27 cellular contexts compared by ENCODE assay signal in the genomic region with DNA sequence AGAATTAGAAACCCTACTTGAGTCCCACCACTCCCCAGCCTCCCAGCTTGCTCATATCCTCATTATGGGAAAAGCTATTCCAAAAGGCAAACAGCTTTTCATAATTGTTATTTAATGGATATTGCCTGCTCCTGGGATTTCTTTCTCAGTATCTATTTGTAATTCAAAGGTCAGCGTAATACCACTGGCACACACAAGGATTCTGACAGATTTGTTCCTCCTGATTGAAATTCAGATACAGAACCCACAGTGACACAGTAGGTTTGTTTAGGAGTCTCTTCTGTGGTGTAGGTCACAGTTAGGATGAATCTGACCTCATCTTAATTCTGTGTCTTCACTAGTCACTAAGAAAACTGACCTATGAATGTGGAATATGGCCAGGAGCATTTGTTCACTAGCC.
"Had no signal": no experiment of that assay in that cellular context is flagged by ENCODE, and none has a peak within 500 bp of the region (broad histone marks: within the 10 kb centered on the region; RNA-seq: fewer than 3 reads in every experiment).

No MANE protein-coding gene starts in this region.

- H3K27me3 ChIP-seq: brain microvascular endothelial cell, esophagus muscularis mucosa, foreskin keratinocyte, gastrocnemius medialis had no signal

- H3K36me3 ChIP-seq: brain microvascular endothelial cell, esophagus muscularis mucosa, gastrocnemius medialis had no signal

- H3K27me3 Mint-ChIP-seq: central memory CD8-positive, alpha-beta T cell; effector memory CD8-positive, alpha-beta T cell had no signal

- DNase-seq: activated CD4-positive, alpha-beta T cell treated with anti-CD3 and anti-CD28 coated beads for 1 hour; activated CD4-positive, alpha-beta T cell treated with anti-CD3 and anti-CD28 coated beads for 4 hours; activated CD4-positive, alpha-beta T cell treated with anti-CD3 and anti-CD28 coated beads, Interleukin-2, amount 10 ng/mL, durations not matched to agents 7 days and 5 days; activated CD4-positive, alpha-beta T cell treated with anti-CD3 and anti-CD28 coated beads, Interleukin-2, amount 50 U/mL, for 48 hours; activated CD8-positive, alpha-beta memory T cell treated with anti-CD3 and anti-CD28 coated beads for 24 hours; activated CD8-positive, alpha-beta T cell treated with anti-CD3 and anti-CD28 coated beads for 36 hours; activated effector memory CD4-positive, alpha-beta T cell treated with Interleukin-2 at 50 U/mL for 16 hours; activated gamma-delta T cell treated with Interleukin-2 at 50 U/mL for 16 hours; activated naive CD4-positive, alpha-beta T cell treated with anti-CD3 and anti-CD28 coated beads, Interleukin-2, amount 50 U/mL, for 16 hours; activated naive CD4-positive, alpha-beta T cell treated with Interleukin-2 at 50 U/mL for 16 hours; activated T-cell treated with anti-CD3 and anti-CD28 coated beads, Interleukin-2, amount 50 U/mL, for 4 hours; amniotic stem cell; anterior cingulate cortex; brain microvascular endothelial cell; cortex of kidney; dermis blood vessel endothelial cell; effector CD4-positive, alpha-beta T cell; effector memory CD8-positive, alpha-beta T cell; erythroblast; foreskin keratinocyte; gastrocnemius medialis; glutamatergic neuron; T-helper 2 cell had no signal

- H3K27ac Mint-ChIP-seq: activated CD4-positive, alpha-beta T cell treated with anti-CD3 and anti-CD28 coated beads, Interleukin-2, amount 10 ng/mL, durations not matched to agents 7 days and 5 days; activated CD8-positive, alpha-beta T cell treated with anti-CD3 and anti-CD28 coated beads for 36 hours; activated naive CD8-positive, alpha-beta T cell; activated T-helper 17 cell treated with anti-CD3 and anti-CD28 coated beads, Interleukin-2, amount 50 U/mL, for 72 hours; effector memory CD8-positive, alpha-beta T cell had no signal

- ATAC-seq: activated CD8-positive, alpha-beta T cell treated with anti-CD3 and anti-CD28 coated beads for 36 hours; activated T-cell treated with anti-CD3 and anti-CD28 coated beads, Interleukin-2, amount 50 U/mL, for 4 hours; activated T-helper 17 cell treated with anti-CD3 and anti-CD28 coated beads, Interleukin-2, amount 50 U/mL, for 72 hours; effector memory CD8-positive, alpha-beta T cell; foreskin keratinocyte; gastrocnemius medialis had no signal

- H3K4me1 ChIP-seq: esophagus muscularis mucosa, foreskin keratinocyte, gastrocnemius medialis had no signal

- H3K9me3 ChIP-seq: esophagus muscularis mucosa, gastrocnemius medialis had no signal

- H3K4me3 Mint-ChIP-seq: activated CD4-positive, alpha-beta T cell treated with anti-CD3 and anti-CD28 coated beads, Interleukin-2, amount 10 ng/mL, durations not matched to agents 7 days and 5 days; activated CD8-positive, alpha-beta T cell treated with anti-CD3 and anti-CD28 coated beads for 36 hours; activated naive CD8-positive, alpha-beta T cell; activated T-cell treated with anti-CD3 and anti-CD28 coated beads, Interleukin-2, amount 50 U/mL, for 4 hours; activated T-helper 17 cell treated with anti-CD3 and anti-CD28 coated beads, Interleukin-2, amount 50 U/mL, for 72 hours; central memory CD8-positive, alpha-beta T cell; effector memory CD8-positive, alpha-beta T cell had no signal

- H3K4me1 Mint-ChIP-seq: activated CD4-positive, alpha-beta T cell treated with anti-CD3 and anti-CD28 coated beads, Interleukin-2, amount 10 ng/mL, durations not matched to agents 7 days and 5 days; activated T-helper 17 cell treated with anti-CD3 and anti-CD28 coated beads, Interleukin-2, amount 50 U/mL, for 72 hours; central memory CD8-positive, alpha-beta T cell had no signal

- H3K27ac ChIP-seq: brain microvascular endothelial cell, esophagus muscularis mucosa, foreskin keratinocyte, gastrocnemius medialis had no signal

- H3K9me3 Mint-ChIP-seq: activated CD4-positive, alpha-beta T cell treated with anti-CD3 and anti-CD28 coated beads, Interleukin-2, amount 10 ng/mL, durations not matched to agents 7 days and 5 days; activated CD8-positive, alpha-beta T cell treated with anti-CD3 and anti-CD28 coated beads for 36 hours; activated T-cell treated with anti-CD3 and anti-CD28 coated beads, Interleukin-2, amount 50 U/mL, for 4 hours; activated T-helper 17 cell treated with anti-CD3 and anti-CD28 coated beads, Interleukin-2, amount 50 U/mL, for 72 hours had no signal

- H3K4me3 ChIP-seq: esophagus muscularis mucosa, gastrocnemius medialis had no signal

- H3K36me3 Mint-ChIP-seq: activated naive CD8-positive, alpha-beta T cell had no signal
